Comparison of ENCODE assay signal across 27 cellular contexts in the genomic region with DNA sequence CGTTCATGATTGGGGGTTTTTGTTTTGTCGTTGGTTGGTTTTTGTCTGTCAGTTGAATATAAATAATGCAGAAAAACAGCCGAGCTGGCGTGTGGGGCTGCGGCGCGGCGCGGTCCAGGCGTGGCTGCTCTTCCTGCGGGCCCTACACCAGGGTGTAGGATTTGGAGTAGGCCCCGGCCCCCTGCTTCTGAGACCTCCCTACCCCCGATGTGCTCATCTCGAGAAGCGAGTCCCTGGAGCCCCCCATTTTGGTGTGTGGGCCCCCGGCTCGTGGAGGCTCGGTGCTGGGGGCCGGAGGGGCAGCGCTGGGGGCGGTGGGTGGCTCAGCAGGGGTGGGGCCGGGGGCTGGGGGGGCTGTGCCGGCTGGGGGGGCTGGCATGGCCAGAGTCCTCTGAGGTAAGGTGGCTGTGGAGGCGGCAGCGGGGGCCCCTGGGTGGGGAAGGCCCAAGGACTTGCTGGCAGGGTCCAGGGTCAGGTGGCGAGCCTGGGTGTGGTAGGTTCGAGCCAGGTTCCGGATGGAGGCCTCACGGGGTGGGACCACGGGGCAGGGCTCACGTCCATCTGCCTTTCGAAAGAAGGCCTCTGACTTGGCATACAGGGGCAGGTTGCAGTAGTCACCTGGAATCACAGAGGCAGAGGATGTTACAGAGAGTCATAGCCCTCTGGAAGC.
"Had no signal": no experiment of that assay in that cellular context is flagged by ENCODE, and none has a peak within 500 bp of the region (broad histone marks: within the 10 kb centered on the region; RNA-seq: fewer than 3 reads in every experiment).

No MANE protein-coding gene starts in this region.

- H3K36me3 ChIP-seq: colonic mucosa, neutrophil, ovary, prostate gland had no signal

- H3K4me1 ChIP-seq: colonic mucosa, prostate gland had no signal

- H3K36me3 Mint-ChIP-seq: activated naive CD4-positive, alpha-beta T cell treated with anti-CD3 and anti-CD28 coated beads, Interleukin-2, amount 50 U/mL, for 72 hours; immature natural killer cell; natural killer cell; stimulated activated effector memory CD8-positive, alpha-beta T cell treated with anti-CD3 and anti-CD28 coated beads, Interleukin-12 subunit alpha, Interleukin-12 subunit beta, amount 100 ng/mL, for 72 hours had no signal

- DNase-seq: activated CD4-positive, alpha-beta memory T cell treated with anti-CD3 and anti-CD28 coated beads, Interleukin-2, amount 10 ng/mL, durations not matched to agents 7 days and 5 days; activated CD4-positive, alpha-beta T cell treated with anti-CD3 and anti-CD28 coated beads, Interleukin-2, amount 10 ng/mL, durations not matched to agents 24 days and 14 days; activated CD4-positive, CD25-positive, alpha-beta regulatory T cell treated with anti-CD3 and anti-CD28 coated beads, Interleukin-2, amount 50 U/mL, for 72 hours; activated CD8-positive, alpha-beta memory T cell treated with anti-CD3 and anti-CD28 coated beads, Interleukin-2, amount 50 U/mL, for 48 hours; activated T-cell treated with anti-CD3 and anti-CD28 coated beads, Interleukin-2, amount 50 U/mL, for 4 hours; colonic mucosa; effector memory CD4-positive, alpha-beta T cell; erythroblast; immature natural killer cell; mesenchymal stem cell; natural killer cell; ovary; retina; stimulated activated CD4-positive, alpha-beta T cell treated with anti-CD3 and anti-CD28 coated beads, Interleukin-4, amount 100 ng/mL, for 24 hours; T1000 had no signal

- H3K4me3 Mint-ChIP-seq: activated CD4-positive, alpha-beta memory T cell treated with anti-CD3 and anti-CD28 coated beads, Interleukin-2, amount 10 ng/mL, durations not matched to agents 7 days and 5 days; activated CD4-positive, alpha-beta T cell treated with anti-CD3 and anti-CD28 coated beads, Interleukin-2, amount 10 ng/mL, durations not matched to agents 24 days and 14 days; activated T-cell treated with anti-CD3 and anti-CD28 coated beads, Interleukin-2, amount 50 U/mL, for 4 hours; immature natural killer cell; natural killer cell; stimulated activated effector memory CD8-positive, alpha-beta T cell treated with anti-CD3 and anti-CD28 coated beads, Interleukin-12 subunit alpha, Interleukin-12 subunit beta, amount 100 ng/mL, for 72 hours; T-helper 1 cell treated with Interleukin-12 subunit alpha and Interleukin-12 subunit beta and Interleukin-4 antibody, amounts not matched to agents 30 μg/mL and 1 μg/mL, for 36 hours had no signal

- H3K9me3 Mint-ChIP-seq: activated CD4-positive, alpha-beta memory T cell treated with anti-CD3 and anti-CD28 coated beads, Interleukin-2, amount 10 ng/mL, durations not matched to agents 7 days and 5 days; activated CD4-positive, alpha-beta T cell treated with anti-CD3 and anti-CD28 coated beads, Interleukin-2, amount 10 ng/mL, durations not matched to agents 24 days and 14 days; activated naive CD4-positive, alpha-beta T cell treated with anti-CD3 and anti-CD28 coated beads, Interleukin-2, amount 50 U/mL, for 72 hours; activated T-cell treated with anti-CD3 and anti-CD28 coated beads, Interleukin-2, amount 50 U/mL, for 4 hours; activated T-helper 2 cell treated with anti-CD3 and anti-CD28 coated beads, Interferon-gamma antibody, Interleukin-2, Interleukin-4, amounts not matched to agents 10 μg/mL and 5 μg/mL and 100 μg/mL, durations not matched to agents 14 hours and 24 hours and 36 hours; immature natural killer cell; natural killer cell; stimulated activated effector memory CD8-positive, alpha-beta T cell treated with anti-CD3 and anti-CD28 coated beads, Interleukin-12 subunit alpha, Interleukin-12 subunit beta, amount 100 ng/mL, for 72 hours; T-helper 1 cell treated with Interleukin-12 subunit alpha and Interleukin-12 subunit beta and Interleukin-4 antibody, amounts not matched to agents 30 μg/mL and 1 μg/mL, for 36 hours had no signal

- H3K9me3 ChIP-seq: colonic mucosa, gastroesophageal sphincter, neutrophil, ovary, prostate gland, tibial nerve had no signal

- H3K27ac ChIP-seq: colonic mucosa, gastroesophageal sphincter, hepatocyte, neutrophil, ovary, prostate gland, SK-N-MC, skin epidermis, tibial nerve had no signal

- H3K4me1 Mint-ChIP-seq: activated CD4-positive, alpha-beta T cell treated with anti-CD3 and anti-CD28 coated beads, Interleukin-2, amount 10 ng/mL, durations not matched to agents 24 days and 14 days had no signal

- H3K4me3 ChIP-seq: colonic mucosa, gastroesophageal sphincter, hepatocyte, ovary, prostate gland, SK-N-MC, skin epidermis, tibial nerve had no signal

- ATAC-seq: activated naive CD4-positive, alpha-beta T cell treated with anti-CD3 and anti-CD28 coated beads, Interleukin-2, amount 50 U/mL, for 72 hours; activated T-cell treated with anti-CD3 and anti-CD28 coated beads, Interleukin-2, amount 50 U/mL, for 4 hours; gastroesophageal sphincter; natural killer cell; sciatic nerve; stimulated activated effector memory CD8-positive, alpha-beta T cell treated with anti-CD3 and anti-CD28 coated beads, Interleukin-12 subunit alpha, Interleukin-12 subunit beta, amount 100 ng/mL, for 72 hours had no signal

- H3K27me3 ChIP-seq: colonic mucosa, ovary had no signal

- H3K27ac Mint-ChIP-seq: activated CD4-positive, alpha-beta memory T cell treated with anti-CD3 and anti-CD28 coated beads, Interleukin-2, amount 10 ng/mL, durations not matched to agents 7 days and 5 days; activated CD4-positive, alpha-beta T cell treated with anti-CD3 and anti-CD28 coated beads, Interleukin-2, amount 10 ng/mL, durations not matched to agents 24 days and 14 days; activated naive CD4-positive, alpha-beta T cell treated with anti-CD3 and anti-CD28 coated beads, Interleukin-2, amount 50 U/mL, for 72 hours; activated T-helper 2 cell treated with anti-CD3 and anti-CD28 coated beads, Interferon-gamma antibody, Interleukin-2, Interleukin-4, amounts not matched to agents 10 μg/mL and 5 μg/mL and 100 μg/mL, durations not matched to agents 14 hours and 24 hours and 36 hours; immature natural killer cell; natural killer cell; stimulated activated effector memory CD8-positive, alpha-beta T cell treated with anti-CD3 and anti-CD28 coated beads, Interleukin-12 subunit alpha, Interleukin-12 subunit beta, amount 100 ng/mL, for 72 hours; T-helper 1 cell treated with Interleukin-12 subunit alpha and Interleukin-12 subunit beta and Interleukin-4 antibody, amounts not matched to agents 30 μg/mL and 1 μg/mL, for 36 hours had no signal
